In genomic region chr20:3658708-3659491, GRCh38 we compare ENCODE assay signal across 9 cellular contexts. TPM values are rescaled to one million over a fixed set of nuclear protein-coding genes. Genes with fewer than 3 reads are reported as not detected.
DNase-seq lines count a peak whose midpoint lies in the region; ATAC-seq and TF ChIP-seq lines count a peak whose summit lies in the region.
"Had no signal": no experiment of that assay in that cellular context is flagged by ENCODE, and none has a peak within 500 bp of the region (broad histone marks: within the 10 kb centered on the region; RNA-seq: fewer than 3 reads in every experiment).

No MANE protein-coding gene starts in this region.

- H3K9me3 ChIP-seq in CD8-positive, alpha-beta T cell (ENCODE audit: low read length): no peaks in the 10 kb centered on the region

- ATAC-seq in GM19328 (IDR thresholded peaks at IDR 0.05; ENCODE audit: unreplicated experiment) (peak; percentile 86), HG03135 (IDR thresholded peaks at IDR 0.05; ENCODE audit: unreplicated experiment) (peak; percentile 89), HG02840 (IDR thresholded peaks at IDR 0.05; ENCODE audit: low FRiP score, unreplicated experiment) (no peak)
- no peak for ATAC-seq in CD8-positive, alpha-beta T cell

- peaks cover under 1 to 7% (median 3%) of the 10 kb centered on the region in 7 donors for H3K9me3 Mint-ChIP-seq in CD14-positive monocyte
- H3K9me3 Mint-ChIP-seq in T-helper 2 cell treated with Interferon-gamma antibody and Interleukin-4, amounts not matched to agents 5 μg/mL and 100 μg/mL, for 36 hours: no peaks in the 10 kb centered on the region
- H3K9me3 Mint-ChIP-seq in CD8-positive, alpha-beta T cell: no peaks in the 10 kb centered on the region

- TF ChIP-seq CTCF in CD14-positive monocyte (IDR thresholded peaks at IDR 0.05): no peak
- TF ChIP-seq CTCF in CD8-positive, alpha-beta T cell (IDR thresholded peaks at IDR 0.05): no peak

- no peaks in the 10 kb centered on the region for H3K36me3 ChIP-seq in CD8-positive, alpha-beta T cell (ENCODE audit: insufficient read depth, low read length)

- peak overlapping the region in 4 of 7 donors; percentile 11 to 74 (median 52) for H3K27ac Mint-ChIP-seq in CD14-positive monocyte
- H3K27ac Mint-ChIP-seq in T-helper 2 cell treated with Interferon-gamma antibody and Interleukin-4, amounts not matched to agents 5 μg/mL and 100 μg/mL, for 36 hours: no peak overlapping the region
- H3K27ac Mint-ChIP-seq in CD8-positive, alpha-beta T cell: no peak overlapping the region

- CTCF ChIA-PET in CD8-positive, alpha-beta T cell (lab: Charles Lee): no interaction called here

- no peak overlapping the region for H3K27ac ChIP-seq in caudate nucleus (ENCODE audit: low read depth, low read length)
- H3K27ac ChIP-seq in CD8-positive, alpha-beta T cell (ENCODE audit: low read depth, low read length): no peak overlapping the region

- H3K4me3 Mint-ChIP-seq in CD14-positive monocyte: peak overlapping the region in 1 of 2 donors; percentile 49
- H3K4me3 Mint-ChIP-seq in T-helper 2 cell treated with Interferon-gamma antibody and Interleukin-4, amounts not matched to agents 5 μg/mL and 100 μg/mL, for 36 hours: peak overlapping the region; percentile 54
- H3K4me3 Mint-ChIP-seq in CD8-positive, alpha-beta T cell: no peak overlapping the region

- peaks cover 7% of the 10 kb centered on the region for H3K27me3 ChIP-seq in CD8-positive, alpha-beta T cell (ENCODE audit: insufficient read depth, low read length)

- peaks cover 18% of the 10 kb centered on the region for H3K4me1 Mint-ChIP-seq in CD14-positive monocyte
- peaks cover 8% of the 10 kb centered on the region for H3K4me1 Mint-ChIP-seq in T-helper 2 cell treated with Interferon-gamma antibody and Interleukin-4, amounts not matched to agents 5 μg/mL and 100 μg/mL, for 36 hours (ENCODE audit: low read depth)
- H3K4me1 Mint-ChIP-seq in CD8-positive, alpha-beta T cell (ENCODE audit: low read depth): peaks cover 6% of the 10 kb centered on the region

- H3K36me3 Mint-ChIP-seq in CD14-positive monocyte: peaks cover 3 to 5% of the 10 kb centered on the region in 2 donors
- H3K36me3 Mint-ChIP-seq in T-helper 2 cell treated with Interferon-gamma antibody and Interleukin-4, amounts not matched to agents 5 μg/mL and 100 μg/mL, for 36 hours (ENCODE audit: low read depth): no peaks in the 10 kb centered on the region
- no peaks in the 10 kb centered on the region for H3K36me3 Mint-ChIP-seq in CD8-positive, alpha-beta T cell

- intact Hi-C loops in CD14-positive monocyte (cut with micrococcal nuclease): no loop called here
- intact Hi-C loops in CD8-positive, alpha-beta T cell (cut with DNase I, micrococcal nuclease): no loop called here

- H3K4me1 ChIP-seq in CD8-positive, alpha-beta T cell (ENCODE audit: insufficient read depth, low read length): no peaks in the 10 kb centered on the region

- POLR2A ChIA-PET in CD8-positive, alpha-beta T cell (lab: Charles Lee): no interaction called here

- no peak overlapping the region for H3K4me3 ChIP-seq in CD8-positive, alpha-beta T cell (ENCODE audit: low read depth, low read length)

- no peak for DNase-seq in CD14-positive monocyte (ENCODE audit: low spot score)
- DNase-seq in T-helper 2 cell treated with Interferon-gamma antibody and Interleukin-4, amounts not matched to agents 5 μg/mL and 100 μg/mL, for 36 hours (ENCODE audit: low spot score): no peak
- DNase-seq in caudate nucleus (lab: John Stamatoyannopoulos, UW): no peak
- no peak for DNase-seq in COLO829 (ENCODE audit: low spot score)
- DNase-seq in CD8-positive, alpha-beta T cell: no peak

- peaks cover 38 to 52% (median 50%) of the 10 kb centered on the region in 3 donors for H3K27me3 Mint-ChIP-seq in CD14-positive monocyte (ENCODE audit: low read depth in 3 of 3)
- peaks cover 37% of the 10 kb centered on the region for H3K27me3 Mint-ChIP-seq in T-helper 2 cell treated with Interferon-gamma antibody and Interleukin-4, amounts not matched to agents 5 μg/mL and 100 μg/mL, for 36 hours (ENCODE audit: low read depth)
- H3K27me3 Mint-ChIP-seq in CD8-positive, alpha-beta T cell (ENCODE audit: low read depth): peaks cover 37% of the 10 kb centered on the region

RNA-seq across cellular contexts. Expression of gene GFRA4, which starts 4.3 kb away (rescaled TPM):
- polyA plus RNA-seq in CD14-positive monocyte: not detected
- not detected for total RNA-seq in CD8-positive, alpha-beta T cell
- total RNA-seq: fibroblast of lung had no signal
- polyA plus RNA-seq: fibroblast of lung had no signal

RNA-seq across cellular contexts. Expression of gene ADAM33, which starts 22.9 kb away (rescaled TPM):
- not detected for polyA plus RNA-seq in CD14-positive monocyte
- not detected for total RNA-seq in CD8-positive, alpha-beta T cell

RNA-seq across cellular contexts. Expression of gene SIGLEC1, which starts 53.5 kb away (rescaled TPM):
- polyA plus RNA-seq in CD14-positive monocyte: 1 to 10 TPM; 1.6 to 2.5 TPM
- under 1 TPM; 0.05 to 0.06 TPM for total RNA-seq in CD8-positive, alpha-beta T cell
- total RNA-seq: fibroblast of lung had no signal
- polyA plus RNA-seq: fibroblast of lung had no signal

Comparison
In these comparisons a context has a peak if more than half of its experiments do, and no peak if none do; other contexts are left out.
1. H3K27ac Mint-ChIP-seq: peak in CD14-positive monocyte (4 of 7); none in T-helper 2 cell treated with Interferon-gamma antibody and Interleukin-4, amounts not matched to agents 5 μg/mL and 100 μg/mL, for 36 hours (single experiment) and CD8-positive, alpha-beta T cell (single experiment).
2. ATAC-seq: peak in GM19328 (single experiment) and HG03135 (single experiment); none in HG02840 (single experiment) and CD8-positive, alpha-beta T cell (single experiment).